ENCODE assay signal across 8 cellular contexts in genomic region chr10:77927343-77928256, GRCh38. TPM values are rescaled to one million over a fixed set of nuclear protein-coding genes. Genes with fewer than 3 reads are reported as not detected.
DNase-seq lines count a peak whose midpoint lies in the region; ATAC-seq and TF ChIP-seq lines count a peak whose summit lies in the region.

No MANE protein-coding gene starts in this region.

- no peak overlapping the region for H3K27ac ChIP-seq in SJSA1
- peak overlapping the region; percentile 79 to 91 (median 84) for H3K27ac ChIP-seq in gastrocnemius medialis

- TF ChIP-seq CTCF in fibroblast of the aortic adventitia (IDR thresholded peaks at IDR 0.05; ENCODE audit: insufficient read depth, low read length), result no peak
- TF ChIP-seq CTCF in gastrocnemius medialis (IDR thresholded peaks at IDR 0.05 in 4 of 5, conservative IDR thresholded peaks at IDR 0.05 in 1 of 5), result no peak
- no peak for TF ChIP-seq CTCF in GM20000 (IDR thresholded peaks at IDR 0.05; ENCODE audit: extremely low read depth, missing control alignments)

- intact Hi-C loops in gastrocnemius medialis (cut with DNase I; ENCODE audit: low total_unique reads), result loop anchor here (2.0 kb wide), 2 partner anchors 45 to 81 kb away; no protein-coding TSS in a partner anchor

- ATAC-seq in gastrocnemius medialis (peak in 1 of 2 donors; percentile 5), HG03025 (IDR thresholded peaks at IDR 0.05; ENCODE audit: low FRiP score, unreplicated experiment) (no peak)

- H3K9me3 ChIP-seq in SJSA1 (replicated peaks) (peaks cover 4% of the 10 kb centered on the region), gastrocnemius medialis (no peaks in the 10 kb centered on the region)

- DNase-seq in G401 (ENCODE audit: low spot score) (peak; percentile 50), SJSA1 (ENCODE audit: low read depth in 1 of 2, low spot score in 2 of 2) (no peak), fibroblast of the aortic adventitia (ENCODE audit: low read depth) (no peak), gastrocnemius medialis (no peak), NCI-H2107 treated with DMSO at 0.1 percent for 48 hours (lab: John Stamatoyannopoulos, UW; ENCODE audit: unreplicated experiment) (no peak), GM20000 (ENCODE audit: low spot score) (no peak)
- no peak for DNase-seq in stimulated activated naive CD4-positive, alpha-beta T cell (lab: John Stamatoyannopoulos, UW)

- peak overlapping the region; percentile 97 for H3K4me3 ChIP-seq in SJSA1
- peak overlapping the region; percentile 89 for H3K4me3 ChIP-seq in fibroblast of the aortic adventitia (ENCODE audit: low read depth, low read length)
- peak overlapping the region; percentile 62 to 84 (median 67) for H3K4me3 ChIP-seq in gastrocnemius medialis

- no peak for TF ChIP-seq POLR2A in gastrocnemius medialis (IDR thresholded peaks at IDR 0.05)

- H3K4me1 ChIP-seq in SJSA1 (replicated peaks) (peaks cover 17% of the 10 kb centered on the region), gastrocnemius medialis (peaks cover 22 to 23% of the 10 kb centered on the region in 2 donors)

- in situ Hi-C loops in G401 (cut with HindIII; ENCODE audit: low sequenced_read_pairs), result no loop called here
- in situ Hi-C loops in gastrocnemius medialis (cut with MboI; ENCODE audit: low sequenced_read_pairs in 4 of 4), result loop anchor here in 1 of 4 donors (10.0 kb wide), 1 partner anchor 83 kb away; no protein-coding TSS in a partner anchor

- H3K27me3 ChIP-seq in SJSA1 (replicated peaks) (no peaks in the 10 kb centered on the region), gastrocnemius medialis (no peaks in the 10 kb centered on the region)

- H3K36me3 ChIP-seq in SJSA1 (peaks cover 19% of the 10 kb centered on the region), gastrocnemius medialis (no peaks in the 10 kb centered on the region)

RNA-seq across cellular contexts. Expression of gene DLG5, which starts 1.0 kb away (rescaled TPM):
- 34.5 and 48.7 TPM in 2 replicates for total RNA-seq in G401 (2014; rRNA removed; shearing (Covaris generic))
- 19.5 and 27.6 TPM in 2 replicates for total RNA-seq in SJSA1 (2014; rRNA removed; shearing (Covaris generic))
- total RNA-seq in fibroblast of the aortic adventitia (ENCODE audit: low replicate concordance), result 32.4 and 42.7 TPM in 2 replicates
- 10 to 100 TPM; 28.6 to 51.2 (median 40.3) TPM for total RNA-seq in gastrocnemius medialis
